9 cellular contexts compared by ENCODE assay signal in the genomic region with DNA sequence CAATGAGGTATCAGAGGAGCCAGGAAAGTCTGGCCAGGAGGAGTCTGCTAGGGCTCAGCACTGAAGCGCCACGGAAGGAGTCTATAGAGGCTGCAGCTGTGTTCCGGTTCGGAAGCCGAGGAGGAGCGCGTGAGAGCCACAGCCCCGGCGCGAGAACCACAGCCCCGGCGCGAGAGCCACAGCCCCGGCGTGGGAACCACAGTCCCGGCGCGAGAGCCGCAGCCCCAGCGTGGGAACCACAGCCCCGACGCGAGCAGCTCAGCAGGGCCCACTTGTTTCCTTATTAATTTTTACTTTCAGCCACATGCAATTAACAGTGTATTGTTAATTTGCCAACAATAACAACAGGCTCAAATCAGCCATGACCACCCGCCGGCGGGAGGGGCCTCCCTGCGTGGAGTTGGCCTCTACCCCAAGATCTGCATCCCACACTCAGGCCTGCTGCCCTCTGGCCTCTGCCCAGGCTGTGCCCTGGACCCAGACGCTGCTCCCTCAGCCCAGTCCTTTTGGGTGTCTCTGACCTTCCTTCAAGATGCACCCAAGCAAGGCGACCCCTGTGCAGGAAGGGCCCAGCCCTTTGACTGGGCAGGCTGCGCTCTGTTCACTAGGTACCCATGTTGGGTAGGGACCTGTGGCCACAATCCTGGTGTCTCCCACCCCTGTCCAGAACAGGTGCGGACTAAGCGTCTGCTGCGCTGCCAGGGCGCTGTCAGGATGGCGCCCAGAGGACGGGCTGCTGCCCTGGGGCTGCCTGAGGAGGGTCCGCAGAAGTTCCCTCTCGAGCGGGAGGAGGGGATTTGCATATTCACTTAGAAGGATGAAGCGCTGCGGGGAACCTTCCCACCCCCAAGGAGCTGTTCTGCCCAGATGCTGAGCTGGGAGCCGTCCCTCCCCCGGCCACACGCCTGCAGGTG.
A peak's percentile ranks its signal among the peaks of the same experiment; 100 is the strongest.
DNase-seq lines count a peak whose midpoint lies in the region; ATAC-seq and TF ChIP-seq lines count a peak whose summit lies in the region.
"Had no signal": no experiment of that assay in that cellular context is flagged by ENCODE, and none has a peak within 500 bp of the region (broad histone marks: within the 10 kb centered on the region; RNA-seq: fewer than 3 reads in every experiment).

No MANE protein-coding gene starts in this region.

- no peaks in the 10 kb centered on the region for H3K9me3 Mint-ChIP-seq in central memory CD8-positive, alpha-beta T cell
- H3K9me3 Mint-ChIP-seq in neural progenitor cell = peaks cover 23% of the 10 kb centered on the region

- H3K27ac ChIP-seq in DOHH2 (ENCODE audit: low read depth, low read length) (no peak overlapping the region), neural progenitor cell (no peak overlapping the region)
- H3K27ac ChIP-seq: neutrophil had no signal

- peak overlapping the region; percentile 58 for H2AFZ ChIP-seq in neural progenitor cell (replicated peaks)

- H3K27ac Mint-ChIP-seq in central memory CD8-positive, alpha-beta T cell (ENCODE audit: low read depth) = peak overlapping the region; percentile 88
- no peak overlapping the region for H3K27ac Mint-ChIP-seq in neural progenitor cell

- peak overlapping the region; percentile 43; the same call in 1 of the 2 replicates for H3K4me2 ChIP-seq in DOHH2 (ENCODE audit: low read length)
- peak overlapping the region; percentile 80 for H3K4me2 ChIP-seq in neural progenitor cell

- no peaks in the 10 kb centered on the region for H3K79me2 ChIP-seq in DOHH2 (ENCODE audit: control insufficient read depth, low read length)
- no peaks in the 10 kb centered on the region for H3K79me2 ChIP-seq in neural progenitor cell (ENCODE audit: low read depth)

- peaks cover 80% of the 10 kb centered on the region for H3K27me3 Mint-ChIP-seq in central memory CD8-positive, alpha-beta T cell
- peaks cover 24% of the 10 kb centered on the region for H3K27me3 Mint-ChIP-seq in neural progenitor cell (ENCODE audit: insufficient read depth, low read depth)

- H3K27me3 ChIP-seq in DOHH2 (ENCODE audit: control insufficient read depth, low read length) (peaks cover 30% of the 10 kb centered on the region), neural progenitor cell (peaks cover 55% of the 10 kb centered on the region)

- H3K36me3 ChIP-seq in DOHH2 (ENCODE audit: control insufficient read depth, low read length) (no peaks in the 10 kb centered on the region), neural progenitor cell (no peaks in the 10 kb centered on the region)
- H3K36me3 ChIP-seq: neutrophil had no signal

- no peak overlapping the region for H3K9ac ChIP-seq in neural progenitor cell

- H3K4me3 ChIP-seq in DOHH2 (ENCODE audit: low read length) (no peak overlapping the region), neural progenitor cell (peak overlapping the region; percentile 43)

- H3K36me3 Mint-ChIP-seq in central memory CD8-positive, alpha-beta T cell (ENCODE audit: insufficient read depth) = no peaks in the 10 kb centered on the region
- no peaks in the 10 kb centered on the region for H3K36me3 Mint-ChIP-seq in neural progenitor cell

- TF ChIP-seq CTCF in DOHH2 (IDR thresholded peaks at IDR 0.05; ENCODE audit: low read depth, low read length, poor library complexity, severe bottlenecking) (no peak), neural progenitor cell (IDR thresholded peaks at IDR 0.05) (no peak)

- peak overlapping the region; percentile 60 for H3K4me3 Mint-ChIP-seq in central memory CD8-positive, alpha-beta T cell
- H3K4me3 Mint-ChIP-seq in neural progenitor cell = no peak overlapping the region

- no peaks in the 10 kb centered on the region for H4K20me1 ChIP-seq in DOHH2 (ENCODE audit: control insufficient read depth, insufficient read depth, low read depth, low read length)
- H4K20me1 ChIP-seq in neural progenitor cell (ENCODE audit: low read depth) = no peaks in the 10 kb centered on the region

- peaks cover 32% of the 10 kb centered on the region for H3K4me1 Mint-ChIP-seq in central memory CD8-positive, alpha-beta T cell
- peaks cover 5% of the 10 kb centered on the region for H3K4me1 Mint-ChIP-seq in neural progenitor cell

- no peaks in the 10 kb centered on the region for H3K9me2 ChIP-seq in DOHH2 (replicated peaks; ENCODE audit: control insufficient read depth, low read length)

- ATAC-seq in central memory CD8-positive, alpha-beta T cell (replicated peaks; ENCODE audit: extremely low read depth, poor library complexity, severe bottlenecking) = peak; percentile 80
- no peak for ATAC-seq in HG02759 (IDR thresholded peaks at IDR 0.05; ENCODE audit: unreplicated experiment)

- H3K4me1 ChIP-seq in DOHH2 (ENCODE audit: control insufficient read depth, low read length) (peaks cover 8% of the 10 kb centered on the region), neural progenitor cell (peaks cover 6% of the 10 kb centered on the region)

- H3F3A ChIP-seq in DOHH2 (ENCODE audit: control insufficient read depth, insufficient read depth) (no peaks in the 10 kb centered on the region), neural progenitor cell (ENCODE audit: low read depth) (no peaks in the 10 kb centered on the region)

- H3K9me3 ChIP-seq in DOHH2 (ENCODE audit: control insufficient read depth, insufficient read depth, low read length) = peaks cover 11% of the 10 kb centered on the region
- H3K9me3 ChIP-seq in neural progenitor cell (ENCODE audit: low read depth) = no peaks in the 10 kb centered on the region
- H3K9me3 ChIP-seq: neutrophil had no signal

- DNase-seq in NAMALWA (ENCODE audit: low spot score) = peak; percentile 46
- DNase-seq in central memory CD8-positive, alpha-beta T cell (ENCODE audit: low spot score in 2 of 2) = peak; percentile 43 to 60
- no peak for DNase-seq in neural progenitor cell (ENCODE audit: low spot score)
- no peak for DNase-seq in NCI-H2029 (lab: John Stamatoyannopoulos, UW)
- DNase-seq in NCI-H1436 treated with DMSO at 0.1 percent for 48 hours (lab: John Stamatoyannopoulos, UW) = no peak
- no peak for DNase-seq in NK-92 treated with Interleukin-12 subunit alpha and Interleukin-12 subunit beta, amount 100 ng/mL, for 24 hours (lab: John Stamatoyannopoulos, UW)

Comparison
In these comparisons a context has a peak if more than half of its experiments do, and no peak if none do; other contexts are left out.
1. DNase-seq: peak in NAMALWA (single experiment) and central memory CD8-positive, alpha-beta T cell (2 of 2); none in neural progenitor cell (single experiment), NCI-H2029 (single experiment), NCI-H1436 treated with DMSO at 0.1 percent for 48 hours (single experiment) and NK-92 treated with Interleukin-12 subunit alpha and Interleukin-12 subunit beta, amount 100 ng/mL, for 24 hours (single experiment).